ENCODE assay signal across 8 cellular contexts in genomic region chr4:4289930-4290850, GRCh38. TPM values are rescaled to one million over a fixed set of nuclear protein-coding genes. Genes with fewer than 3 reads are reported as not detected.
A peak's percentile ranks its signal among the peaks of the same experiment; 100 is the strongest.
DNase-seq lines count a peak whose midpoint lies in the region; ATAC-seq, FAIRE-seq and TF ChIP-seq lines count a peak whose summit lies in the region.

TSS of gene LYAR (minus strand) at chr4:4290154. CDS start at chr4:4283742, 6,412 bp downstream.
TSS of gene ZBTB49 (plus strand) at chr4:4290251. CDS start at chr4:4299946, 9,695 bp downstream.

- FAIRE-seq in RCC 7860 (lab: Jason Lieb, UNC) = no peak

- H3F3A ChIP-seq in DOHH2 (ENCODE audit: control insufficient read depth, insufficient read depth) = no peaks in the 10 kb centered on the region

- peaks cover 31% of the 10 kb centered on the region for H3K36me3 ChIP-seq in DOHH2 (ENCODE audit: control insufficient read depth, low read length)

- H3K36me3 Mint-ChIP-seq in activated T-helper 17 cell treated with anti-CD3 and anti-CD28 coated beads, Interleukin-2, amount 50 U/mL, for 72 hours (ENCODE audit: low read depth) = peaks cover 30% of the 10 kb centered on the region
- H3K36me3 Mint-ChIP-seq in naive thymus-derived CD8-positive, alpha-beta T cell = peaks cover 0 to 27% (median 10%) of the 10 kb centered on the region in 3 donors
- peaks cover 21% of the 10 kb centered on the region for H3K36me3 Mint-ChIP-seq in stimulated activated memory B cell treated with anti-CD40 and anti-IgM and Interleukin-4, amounts not matched to agents 10 μg/mL and 1 μg/mL and 100 μg/mL, for 72 hours

- H3K4me1 Mint-ChIP-seq in activated T-helper 17 cell treated with anti-CD3 and anti-CD28 coated beads, Interleukin-2, amount 50 U/mL, for 72 hours = peaks cover 29% of the 10 kb centered on the region
- H3K4me1 Mint-ChIP-seq in naive thymus-derived CD8-positive, alpha-beta T cell = peaks cover 33 to 73% (median 65%) of the 10 kb centered on the region in 4 donors
- H3K4me1 Mint-ChIP-seq in stimulated activated memory B cell treated with anti-CD40 and anti-IgM and Interleukin-4, amounts not matched to agents 10 μg/mL and 1 μg/mL and 100 μg/mL, for 72 hours = peaks cover 48% of the 10 kb centered on the region

- POLR2A ChIA-PET in naive thymus-derived CD8-positive, alpha-beta T cell (lab: Charles Lee) = interaction anchor here (0.6 to 1.8 kb wide), 7 partner anchors 15 to 1931 kb away, joined by 3 to 11 read pairs (median 5); partner anchors contain the start of gene TMEM128

- no peaks in the 10 kb centered on the region for H3K9me2 ChIP-seq in DOHH2 (replicated peaks; ENCODE audit: control insufficient read depth, low read length)

- peaks cover 89% of the 10 kb centered on the region for H3K79me2 ChIP-seq in DOHH2 (ENCODE audit: control insufficient read depth, low read length)

- no peaks in the 10 kb centered on the region for H3K9me3 ChIP-seq in DOHH2 (ENCODE audit: control insufficient read depth, insufficient read depth, low read length)

- no peaks in the 10 kb centered on the region for H3K27me3 Mint-ChIP-seq in activated T-helper 17 cell treated with anti-CD3 and anti-CD28 coated beads, Interleukin-2, amount 50 U/mL, for 72 hours
- no peaks in the 10 kb centered on the region for H3K27me3 Mint-ChIP-seq in naive thymus-derived CD8-positive, alpha-beta T cell
- H3K27me3 Mint-ChIP-seq in stimulated activated memory B cell treated with anti-CD40 and anti-IgM and Interleukin-4, amounts not matched to agents 10 μg/mL and 1 μg/mL and 100 μg/mL, for 72 hours = no peaks in the 10 kb centered on the region

- peaks cover 26% of the 10 kb centered on the region for H3K4me1 ChIP-seq in DOHH2 (ENCODE audit: control insufficient read depth, low read length)

- DNase-seq in KG1 (lab: John Stamatoyannopoulos, UW) (peak; percentile 69), RCC 7860 (ENCODE audit: low spot score) (peak; percentile 69), fibroblast of mammary gland (ENCODE audit: low read depth) (peak; percentile 82)
- peak; percentile 94 to 98 (median 97) for DNase-seq in naive thymus-derived CD8-positive, alpha-beta T cell

- no peaks in the 10 kb centered on the region for H3K9me3 Mint-ChIP-seq in activated T-helper 17 cell treated with anti-CD3 and anti-CD28 coated beads, Interleukin-2, amount 50 U/mL, for 72 hours
- no peaks in the 10 kb centered on the region for H3K9me3 Mint-ChIP-seq in naive thymus-derived CD8-positive, alpha-beta T cell
- H3K9me3 Mint-ChIP-seq in stimulated activated memory B cell treated with anti-CD40 and anti-IgM and Interleukin-4, amounts not matched to agents 10 μg/mL and 1 μg/mL and 100 μg/mL, for 72 hours = no peaks in the 10 kb centered on the region

- H4K20me1 ChIP-seq in DOHH2 (ENCODE audit: control insufficient read depth, insufficient read depth, low read depth, low read length) = peaks cover 5% of the 10 kb centered on the region; the same call in 1 of the 2 replicates

- TF ChIP-seq CTCF in DOHH2 (IDR thresholded peaks at IDR 0.05; ENCODE audit: low read depth, low read length, poor library complexity, severe bottlenecking) (no peak), fibroblast of mammary gland (conservative IDR thresholded peaks at IDR 0.05; ENCODE audit: control insufficient read depth, insufficient read depth, low read depth, low read length) (no peak)

- no peaks in the 10 kb centered on the region for H3K27me3 ChIP-seq in DOHH2 (ENCODE audit: control insufficient read depth, low read length)

- H3K4me2 ChIP-seq in DOHH2 (ENCODE audit: low read length) = peak within 1 kb of the TSS; percentile 89

- peak within 1 kb of the TSS; percentile 83 for H3K4me3 ChIP-seq in DOHH2 (ENCODE audit: low read length)
- H3K4me3 ChIP-seq in fibroblast of mammary gland (ENCODE audit: control insufficient read depth, low read depth, low read length) = peak within 1 kb of the TSS; percentile 94

- H3K27ac Mint-ChIP-seq in activated T-helper 17 cell treated with anti-CD3 and anti-CD28 coated beads, Interleukin-2, amount 50 U/mL, for 72 hours = peak within 1 kb of the TSS; percentile 86
- H3K27ac Mint-ChIP-seq in naive thymus-derived CD8-positive, alpha-beta T cell = peak within 1 kb of the TSS; percentile 80 to 97 (median 94)
- peak within 1 kb of the TSS; percentile 84 for H3K27ac Mint-ChIP-seq in stimulated activated memory B cell treated with anti-CD40 and anti-IgM and Interleukin-4, amounts not matched to agents 10 μg/mL and 1 μg/mL and 100 μg/mL, for 72 hours

- peak within 1 kb of the TSS; percentile 92 for H3K4me3 Mint-ChIP-seq in activated T-helper 17 cell treated with anti-CD3 and anti-CD28 coated beads, Interleukin-2, amount 50 U/mL, for 72 hours
- peak within 1 kb of the TSS; percentile 94 to 99 (median 97) for H3K4me3 Mint-ChIP-seq in naive thymus-derived CD8-positive, alpha-beta T cell
- peak within 1 kb of the TSS; percentile 93 for H3K4me3 Mint-ChIP-seq in stimulated activated memory B cell treated with anti-CD40 and anti-IgM and Interleukin-4, amounts not matched to agents 10 μg/mL and 1 μg/mL and 100 μg/mL, for 72 hours

- ATAC-seq in GM21723 (IDR thresholded peaks at IDR 0.05; ENCODE audit: unreplicated experiment) = peak; percentile 93
- ATAC-seq in activated T-helper 17 cell treated with anti-CD3 and anti-CD28 coated beads, Interleukin-2, amount 50 U/mL, for 72 hours (replicated peaks) = peak; percentile 96
- peak; percentile 92 to 93 for ATAC-seq in naive thymus-derived CD8-positive, alpha-beta T cell
- peak; percentile 97 for ATAC-seq in stimulated activated memory B cell treated with anti-CD40 and anti-IgM and Interleukin-4, amounts not matched to agents 10 μg/mL and 1 μg/mL and 100 μg/mL, for 72 hours

- peak within 1 kb of the TSS; percentile 27 for H3K27ac ChIP-seq in DOHH2 (ENCODE audit: low read depth, low read length)

RNA-seq across cellular contexts. Expression of gene LYAR, which starts in this region (rescaled TPM):
- 10 to 100 TPM; 25.2 to 57.8 TPM for total RNA-seq in activated T-helper 17 cell treated with anti-CD3 and anti-CD28 coated beads, Interleukin-2, amount 50 U/mL, for 72 hours
- total RNA-seq in naive thymus-derived CD8-positive, alpha-beta T cell = 10 to 100 TPM; 35.7 to 36.6 TPM
- polyA plus RNA-seq in naive thymus-derived CD8-positive, alpha-beta T cell = 10 to 100 TPM; 32.2 to 65.8 (median 35.6) TPM

RNA-seq across cellular contexts. Expression of gene ZBTB49, which starts in this region (rescaled TPM):
- 1 to 10 TPM; 3.5 to 7.6 TPM for total RNA-seq in activated T-helper 17 cell treated with anti-CD3 and anti-CD28 coated beads, Interleukin-2, amount 50 U/mL, for 72 hours
- 10 to 100 TPM; 12.0 to 13.1 TPM for total RNA-seq in naive thymus-derived CD8-positive, alpha-beta T cell
- polyA plus RNA-seq in naive thymus-derived CD8-positive, alpha-beta T cell = 1 to 10 TPM; 3.2 to 4.5 (median 3.9) TPM

Comparison
In these comparisons a context has a peak if more than half of its experiments do, and no peak if none do; other contexts are left out.
1. Peak in every context shown above with its lines: DNase-seq, ATAC-seq, H3K4me3 ChIP-seq and H3K27ac ChIP-seq.